In genomic region chr17:50908860-50909764, GRCh38 we compare ENCODE assay signal across 9 cellular contexts. TPM values are rescaled to one million over a fixed set of nuclear protein-coding genes. Genes with fewer than 3 reads are reported as not detected.
A peak's percentile ranks its signal among the peaks of the same experiment; 100 is the strongest.
DNase-seq lines count a peak whose midpoint lies in the region; ATAC-seq and TF ChIP-seq lines count a peak whose summit lies in the region.
"Had no signal": no experiment of that assay in that cellular context is flagged by ENCODE, and none has a peak within 500 bp of the region (broad histone marks: within the 10 kb centered on the region; RNA-seq: fewer than 3 reads in every experiment).

No MANE protein-coding gene starts in this region.

- H3K4me1 ChIP-seq in testis = peaks cover 39% of the 10 kb centered on the region

- TF ChIP-seq CTCF in testis (IDR thresholded peaks at IDR 0.05) = no peak

- peak; percentile 58 for DNase-seq in activated CD4-positive, alpha-beta T cell treated with anti-CD3 and anti-CD28 coated beads for 36 hours
- DNase-seq in activated CD4-positive, alpha-beta T cell treated with anti-CD3 and anti-CD28 coated beads for 1 hour = no peak
- peak; percentile 44 to 52 for DNase-seq in activated T-cell treated with anti-CD3 and anti-CD28 coated beads, Interleukin-2, amount 50 U/mL, for 72 hours
- DNase-seq in immature natural killer cell = peak in 2 of 3 donors; percentile 16 to 48
- DNase-seq in testis = peak; percentile 70
- no peak for DNase-seq in iPS-NIHi7 (ENCODE audit: extremely low spot score)
- DNase-seq: naive B cell had no signal

- H3K27ac Mint-ChIP-seq in activated CD4-positive, alpha-beta T cell treated with anti-CD3 and anti-CD28 coated beads for 36 hours = peak overlapping the region; percentile 81
- peak overlapping the region; percentile 83 for H3K27ac Mint-ChIP-seq in activated T-cell treated with anti-CD3 and anti-CD28 coated beads, Interleukin-2, amount 50 U/mL, for 72 hours
- H3K27ac Mint-ChIP-seq in immature natural killer cell = peak overlapping the region; percentile 11 to 100 (median 92)

- H3K9me3 Mint-ChIP-seq in activated CD4-positive, alpha-beta T cell treated with anti-CD3 and anti-CD28 coated beads for 36 hours (ENCODE audit: low read depth) = no peaks in the 10 kb centered on the region
- no peaks in the 10 kb centered on the region for H3K9me3 Mint-ChIP-seq in activated T-cell treated with anti-CD3 and anti-CD28 coated beads, Interleukin-2, amount 50 U/mL, for 72 hours
- H3K9me3 Mint-ChIP-seq in immature natural killer cell = no peaks in the 10 kb centered on the region

- H3K36me3 Mint-ChIP-seq in activated CD4-positive, alpha-beta T cell treated with anti-CD3 and anti-CD28 coated beads for 36 hours (ENCODE audit: low read depth) = no peaks in the 10 kb centered on the region
- no peaks in the 10 kb centered on the region for H3K36me3 Mint-ChIP-seq in activated T-cell treated with anti-CD3 and anti-CD28 coated beads, Interleukin-2, amount 50 U/mL, for 72 hours (ENCODE audit: insufficient read depth in 2 of 2)
- H3K36me3 Mint-ChIP-seq in immature natural killer cell = peaks cover 0 to 4% (median 0%) of the 10 kb centered on the region in 3 donors
- H3K36me3 Mint-ChIP-seq: naive B cell had no signal

- H3K36me3 ChIP-seq in testis (ENCODE audit: low read depth, missing control alignments) = no peaks in the 10 kb centered on the region

- no peak for ATAC-seq in activated CD4-positive, alpha-beta T cell treated with anti-CD3 and anti-CD28 coated beads for 36 hours
- no peak for ATAC-seq in activated T-cell treated with anti-CD3 and anti-CD28 coated beads, Interleukin-2, amount 50 U/mL, for 72 hours (replicated peaks in 1 of 2)
- ATAC-seq in HG02678 (IDR thresholded peaks at IDR 0.05; ENCODE audit: unreplicated experiment) (no peak), GM19452 (IDR thresholded peaks at IDR 0.05; ENCODE audit: unreplicated experiment) (no peak)

- no peaks in the 10 kb centered on the region for H3K27me3 ChIP-seq in testis

- H3K9me3 ChIP-seq in testis = no peaks in the 10 kb centered on the region

- H3K27me3 Mint-ChIP-seq in activated CD4-positive, alpha-beta T cell treated with anti-CD3 and anti-CD28 coated beads for 36 hours = no peaks in the 10 kb centered on the region
- H3K27me3 Mint-ChIP-seq in activated T-cell treated with anti-CD3 and anti-CD28 coated beads, Interleukin-2, amount 50 U/mL, for 72 hours (ENCODE audit: low read depth) = no peaks in the 10 kb centered on the region
- H3K27me3 Mint-ChIP-seq in immature natural killer cell (ENCODE audit: low read depth in 3 of 3) = peaks cover 9 to 12% (median 11%) of the 10 kb centered on the region in 3 donors
- H3K27me3 Mint-ChIP-seq: naive B cell had no signal

- no peak overlapping the region for H3K4me3 ChIP-seq in testis

- TF ChIP-seq POLR2A in testis (IDR thresholded peaks at IDR 0.05) = no peak

- POLR2A ChIA-PET in activated CD4-positive, alpha-beta T cell treated with anti-CD3 and anti-CD28 coated beads for 36 hours (lab: Charles Lee) = interaction anchor here (2.8 kb wide), 1 partner anchor 43 kb away, joined by 14 read pairs; the partner anchor contains the start of gene TOB1

- intact Hi-C loops in activated CD4-positive, alpha-beta T cell treated with anti-CD3 and anti-CD28 coated beads for 36 hours (cut with DNase I, micrococcal nuclease) = loop anchor here in 1 of 2 experiments (5.0 kb wide), 1 partner anchor 38 kb away; no protein-coding TSS in a partner anchor
- intact Hi-C loops in testis (cut with DNase I; ENCODE audit: low total_unique reads) = no loop called here

- CTCF ChIA-PET in activated CD4-positive, alpha-beta T cell treated with anti-CD3 and anti-CD28 coated beads for 36 hours (lab: Charles Lee) = interaction anchor here (0.9 to 1.5 kb wide), 5 partner anchors 9 to 57 kb away, joined by 3 to 5 read pairs (median 4); no protein-coding TSS in a partner anchor

- peak overlapping the region; percentile 17 to 55 for H3K27ac ChIP-seq in testis

- H3K4me1 Mint-ChIP-seq in activated CD4-positive, alpha-beta T cell treated with anti-CD3 and anti-CD28 coated beads for 36 hours = peaks cover 64% of the 10 kb centered on the region
- peaks cover 69% of the 10 kb centered on the region for H3K4me1 Mint-ChIP-seq in activated T-cell treated with anti-CD3 and anti-CD28 coated beads, Interleukin-2, amount 50 U/mL, for 72 hours (ENCODE audit: low read depth)
- H3K4me1 Mint-ChIP-seq in immature natural killer cell = peaks cover 29 to 32% of the 10 kb centered on the region in 2 donors

- 43 to 62% methylated on average over 16 of the region's 16 CpGs for WGBS in testis, 2 donors

- no peak overlapping the region for H3K4me3 Mint-ChIP-seq in activated CD4-positive, alpha-beta T cell treated with anti-CD3 and anti-CD28 coated beads for 36 hours
- peak overlapping the region; percentile 48 to 69 for H3K4me3 Mint-ChIP-seq in activated T-cell treated with anti-CD3 and anti-CD28 coated beads, Interleukin-2, amount 50 U/mL, for 72 hours
- H3K4me3 Mint-ChIP-seq in immature natural killer cell = peak overlapping the region in 2 of 5 donors; percentile 24 to 63
- H3K4me3 Mint-ChIP-seq: naive B cell had no signal

RNA-seq across cellular contexts. Expression of gene TOB1, which starts 43.0 kb away (rescaled TPM):
- total RNA-seq in activated CD4-positive, alpha-beta T cell treated with anti-CD3 and anti-CD28 coated beads for 36 hours = 10 to 100 TPM; 31.3 to 43.0 TPM
- 10 to 100 TPM; 57.3 to 68.9 TPM for total RNA-seq in activated T-cell treated with anti-CD3 and anti-CD28 coated beads, Interleukin-2, amount 50 U/mL, for 72 hours
- polyA plus RNA-seq in immature natural killer cell (10 to 100 TPM in 2 of 3 donors, 1 to 10 TPM in 1; 8.9 to 23.7 (median 10.3) TPM), testis (ENCODE audit: insufficient read depth, low read depth, low replicate concordance) (42.8 TPM)
- 10 to 100 TPM; 18.4 to 26.1 TPM for total RNA-seq in testis

Comparison
In these comparisons a context has a peak if more than half of its experiments do, and no peak if none do; other contexts are left out.
1. DNase-seq: peak in activated CD4-positive, alpha-beta T cell treated with anti-CD3 and anti-CD28 coated beads for 36 hours (single experiment), activated T-cell treated with anti-CD3 and anti-CD28 coated beads, Interleukin-2, amount 50 U/mL, for 72 hours (2 of 2), immature natural killer cell (2 of 3) and testis (single experiment); none in activated CD4-positive, alpha-beta T cell treated with anti-CD3 and anti-CD28 coated beads for 1 hour (single experiment) and iPS-NIHi7 (single experiment).
2. Peak in every context shown above with its lines, with median percentiles within 50 percentile points of each other: H3K27ac Mint-ChIP-seq.